ENCODE assay signal across 10 cellular contexts in the genomic region with DNA sequence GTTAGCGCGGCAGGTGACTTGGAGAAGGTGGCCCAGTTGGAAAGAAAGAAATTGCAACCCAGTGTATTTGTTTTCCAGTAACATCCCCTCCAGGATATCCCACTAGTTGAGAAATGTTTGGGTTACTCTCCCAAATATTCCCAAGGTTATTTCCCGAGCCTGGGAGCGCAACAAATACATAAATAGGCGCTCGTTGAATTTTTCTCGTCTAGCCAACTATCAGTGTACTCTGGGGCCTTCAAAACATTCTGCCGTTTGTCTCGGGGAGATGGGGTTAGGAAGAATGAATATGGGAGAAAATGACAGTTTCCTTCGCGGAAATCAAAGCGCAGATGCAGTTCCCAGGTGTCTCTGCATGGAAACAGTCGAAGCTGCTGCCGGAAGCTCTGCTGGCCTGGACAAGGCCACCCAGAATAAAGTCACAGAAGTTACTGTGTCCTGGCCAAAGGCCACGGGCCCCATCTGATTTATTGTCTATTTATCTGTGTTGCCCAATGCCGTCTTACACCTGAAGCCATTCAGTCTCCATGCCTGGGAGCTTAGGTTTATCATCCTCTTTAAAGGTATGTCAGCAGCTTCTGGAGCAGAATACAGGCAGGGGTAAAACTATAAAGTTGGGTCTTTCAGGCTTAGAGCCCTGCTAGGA. TPM values are rescaled to one million over a fixed set of nuclear protein-coding genes. Genes with fewer than 3 reads are reported as not detected.
DNase-seq lines count a peak whose midpoint lies in the region; ATAC-seq and TF ChIP-seq lines count a peak whose summit lies in the region.
"Had no signal": no experiment of that assay in that cellular context is flagged by ENCODE, and none has a peak within 500 bp of the region (broad histone marks: within the 10 kb centered on the region; RNA-seq: fewer than 3 reads in every experiment).

No MANE protein-coding gene starts in this region.

- H3K4me1 ChIP-seq in heart left ventricle (peaks cover 0 to 17% (median 4%) of the 10 kb centered on the region in 12 donors), uterus (peaks cover 0 to 10% of the 10 kb centered on the region in 2 donors)

- H3K4me3 ChIP-seq in heart left ventricle: peak overlapping the region; percentile 64 to 89 (median 82)
- H3K4me3 ChIP-seq in coronary artery: peak overlapping the region; percentile 88
- peak overlapping the region; percentile 25 to 52 for H3K4me3 ChIP-seq in uterus

- no peaks in the 10 kb centered on the region for H3K9me3 ChIP-seq in heart left ventricle
- H3K9me3 ChIP-seq in uterus: no peaks in the 10 kb centered on the region

- H3K9me3 Mint-ChIP-seq in mesothelial cell of epicardium: no peaks in the 10 kb centered on the region

- no peak for ATAC-seq in heart left ventricle
- no peak for ATAC-seq in Right ventricle myocardium inferior

- peaks cover 4% of the 10 kb centered on the region for H3K4me1 Mint-ChIP-seq in mesothelial cell of epicardium

- DNase-seq in heart left ventricle (no peak), Right ventricle myocardium inferior (ENCODE audit: missing footprints) (no peak), coronary artery (ENCODE audit: low spot score) (no peak), mesothelial cell of epicardium (ENCODE audit: low spot score in 2 of 2, unreplicated experiment in 2 of 2) (no peak), uterus (no peak), midbrain (lab: John Stamatoyannopoulos, UW) (no peak), NCI-H2081 (lab: John Stamatoyannopoulos, UW) (no peak)
- no peak for DNase-seq in effector CD4-positive, alpha-beta T cell
- DNase-seq: NCI-H524 treated with DMSO at 0.1 percent for 48 hours had no signal

- WGBS in heart left ventricle, 4 donors: 38 to 48% (median 46%) methylated on average over 16 of the region's 16 CpGs

- intact Hi-C loops in heart left ventricle (cut with DNase I): loop anchor here in 8 of 10 donors (2.0 to 5.0 kb wide), 3 partner anchors 41 to 81 kb away; no protein-coding TSS in a partner anchor
- intact Hi-C loops in Right ventricle myocardium inferior (cut with DNase I): no loop called here
- intact Hi-C loops in uterus (cut with DNase I; ENCODE audit: low total_unique reads): no loop called here

- H3K27me3 ChIP-seq in heart left ventricle: no peaks in the 10 kb centered on the region
- H3K27me3 ChIP-seq in uterus: peaks cover 0 to 9% of the 10 kb centered on the region in 2 donors

- H3K36me3 ChIP-seq in heart left ventricle (no peaks in the 10 kb centered on the region), uterus (no peaks in the 10 kb centered on the region)

- TF ChIP-seq POLR2A in heart left ventricle (IDR thresholded peaks at IDR 0.05) (no peak), uterus (IDR thresholded peaks at IDR 0.05) (no peak)

- H3K27ac ChIP-seq in heart left ventricle: peak overlapping the region in 7 of 12 donors; percentile 63 to 89 (median 81)
- H3K27ac ChIP-seq in coronary artery: no peak overlapping the region
- H3K27ac ChIP-seq in uterus: no peak overlapping the region

- no peak overlapping the region for H3K27ac Mint-ChIP-seq in mesothelial cell of epicardium

- peaks cover 40% of the 10 kb centered on the region for H3K27me3 Mint-ChIP-seq in mesothelial cell of epicardium (ENCODE audit: low read depth)

- no peaks in the 10 kb centered on the region for H3K36me3 Mint-ChIP-seq in mesothelial cell of epicardium

- H3K4me3 Mint-ChIP-seq in mesothelial cell of epicardium: peak overlapping the region; percentile 81

- TF ChIP-seq CTCF in heart left ventricle (IDR thresholded peaks at IDR 0.05) (no peak), coronary artery (IDR thresholded peaks at IDR 0.05) (no peak), mesothelial cell of epicardium (IDR thresholded peaks at IDR 0.05; ENCODE audit: unreplicated experiment) (no peak), uterus (IDR thresholded peaks at IDR 0.05) (no peak)

RNA-seq across cellular contexts. Expression of a gene that starts 1.0 kb away (rescaled TPM):
- total RNA-seq in heart left ventricle (10 to 100 TPM in 8 of 9 donors, 1 to 10 TPM in 1; 8.5 to 39.0 (median 15.4) TPM), Right ventricle myocardium inferior (22.4 TPM), mesothelial cell of epicardium (1.4 to 1.8 TPM (median 1.7 TPM) in 3 replicates), uterus (10 to 100 TPM in 3 of 4 donors, 1 to 10 TPM in 1; 7.1 to 28.0 (median 12.9) TPM)
- polyA plus RNA-seq in heart left ventricle: 10 to 100 TPM; 17.5 TPM
- total RNA-seq: myocyte had no signal

RNA-seq across cellular contexts. Expression of a gene that starts 57.0 kb away (rescaled TPM):
- total RNA-seq in heart left ventricle: 10 to 100 TPM; 16.5 to 29.1 (median 24.2) TPM
- 10 to 100 TPM; 10.4 to 17.3 TPM for polyA plus RNA-seq in heart left ventricle
- 27.4 TPM for total RNA-seq in Right ventricle myocardium inferior
- 10.7 to 12.5 TPM (median 12.2 TPM) in 3 replicates for total RNA-seq in mesothelial cell of epicardium
- 10 to 100 TPM in 1 of 4 donors, 1 to 10 TPM in 3; 1.5 to 24.6 (median 6.8) TPM for total RNA-seq in uterus

Comparison
In these comparisons a context has a peak if more than half of its experiments do, and no peak if none do; other contexts are left out.
1. intact Hi-C loops: an anchor here in heart left ventricle (2.0 to 5.0 kb wide); none called in Right ventricle myocardium inferior and uterus.
2. H3K27ac ChIP-seq: peak in heart left ventricle (7 of 12); none in coronary artery (0 of 2) and uterus (0 of 2).
3. Peak in every context shown above with its lines, with median percentiles within 50 percentile points of each other: H3K4me3 ChIP-seq.